In the genomic region with DNA sequence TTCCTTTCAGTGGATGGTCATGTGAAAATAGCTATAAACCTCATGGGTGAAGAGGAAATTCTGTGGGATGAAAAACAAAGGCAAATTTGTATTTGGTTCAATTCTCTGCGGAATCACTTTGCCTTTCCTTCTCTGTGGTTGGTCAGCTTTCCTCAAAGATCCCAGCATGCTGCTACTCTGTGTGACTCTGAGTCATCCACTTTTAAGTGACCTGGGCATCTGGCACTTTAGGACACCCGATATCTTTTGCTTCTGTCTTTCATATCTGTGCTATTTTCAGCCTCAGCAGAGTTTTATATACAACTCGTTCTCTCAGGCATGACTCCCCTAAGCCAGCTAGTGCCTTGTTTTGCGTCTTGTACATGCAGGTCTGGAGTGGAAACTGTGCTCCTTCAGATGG, we compare ENCODE assay signal across 12 cellular contexts.
DNase-seq lines count a peak whose midpoint lies in the region; ATAC-seq, FAIRE-seq and TF ChIP-seq lines count a peak whose summit lies in the region.
"Had no signal": no experiment of that assay in that cellular context is flagged by ENCODE, and none has a peak within 500 bp of the region (broad histone marks: within the 10 kb centered on the region; RNA-seq: fewer than 3 reads in every experiment).

No MANE protein-coding gene starts in this region.

- TF ChIP-seq CTCF in fibroblast of mammary gland (conservative IDR thresholded peaks at IDR 0.05; ENCODE audit: control insufficient read depth, insufficient read depth, low read depth, low read length) (no peak), retinal pigment epithelial cell (conservative IDR thresholded peaks at IDR 0.05; ENCODE audit: low read depth, low read length) (no peak), foreskin keratinocyte (conservative IDR thresholded peaks at IDR 0.05) (no peak)

- no peak for FAIRE-seq in GM19239 (lab: Jason Lieb, UNC)

- no peak for ATAC-seq in foreskin keratinocyte
- ATAC-seq: activated CD8-positive, alpha-beta T cell treated with anti-CD3 and anti-CD28 coated beads, Interleukin-2, amount 10 ng/mL, durations not matched to agents 7 days and 5 days had no signal

- H3K4me3 ChIP-seq in fibroblast of mammary gland (ENCODE audit: control insufficient read depth, low read depth, low read length): no peak overlapping the region
- no peak overlapping the region for H3K4me3 ChIP-seq in retinal pigment epithelial cell (ENCODE audit: low read length)
- H3K4me3 ChIP-seq: neural progenitor cell, stomach had no signal

- H3K4me1 ChIP-seq in foreskin keratinocyte: no peaks in the 10 kb centered on the region
- H3K4me1 ChIP-seq: neural progenitor cell, stomach had no signal

- DNase-seq in EL (peak; percentile 30), NCI-H524 (lab: John Stamatoyannopoulos, UW) (peak; percentile 92 to 97), fibroblast of mammary gland (ENCODE audit: low read depth) (peak; percentile 34), retinal pigment epithelial cell (ENCODE audit: low read depth) (peak; percentile 34), foreskin keratinocyte (no peak), kidney tubule cell (ENCODE audit: low spot score) (no peak), NCI-H2029 treated with DMSO at 0.1 percent for 48 hours (lab: John Stamatoyannopoulos, UW) (no peak), GM19239 (ENCODE audit: insufficient read length, low spot score) (no peak)
- DNase-seq: activated CD8-positive, alpha-beta T cell treated with anti-CD3 and anti-CD28 coated beads, Interleukin-2, amount 10 ng/mL, durations not matched to agents 7 days and 5 days; NCI-H526; stomach had no signal

- H3K27ac ChIP-seq in foreskin keratinocyte: no peak overlapping the region
- H3K27ac ChIP-seq: neural progenitor cell, stomach had no signal

- H3K27me3 ChIP-seq in foreskin keratinocyte: no peaks in the 10 kb centered on the region
- H3K27me3 ChIP-seq: neural progenitor cell, stomach had no signal

Comparison
In these comparisons a context has a peak if more than half of its experiments do, and no peak if none do; other contexts are left out.
1. DNase-seq: peak in EL (single experiment), NCI-H524 (2 of 2), fibroblast of mammary gland (single experiment) and retinal pigment epithelial cell (single experiment); none in foreskin keratinocyte (0 of 2), kidney tubule cell (single experiment), NCI-H2029 treated with DMSO at 0.1 percent for 48 hours (single experiment) and GM19239 (single experiment).